In the genomic region with DNA sequence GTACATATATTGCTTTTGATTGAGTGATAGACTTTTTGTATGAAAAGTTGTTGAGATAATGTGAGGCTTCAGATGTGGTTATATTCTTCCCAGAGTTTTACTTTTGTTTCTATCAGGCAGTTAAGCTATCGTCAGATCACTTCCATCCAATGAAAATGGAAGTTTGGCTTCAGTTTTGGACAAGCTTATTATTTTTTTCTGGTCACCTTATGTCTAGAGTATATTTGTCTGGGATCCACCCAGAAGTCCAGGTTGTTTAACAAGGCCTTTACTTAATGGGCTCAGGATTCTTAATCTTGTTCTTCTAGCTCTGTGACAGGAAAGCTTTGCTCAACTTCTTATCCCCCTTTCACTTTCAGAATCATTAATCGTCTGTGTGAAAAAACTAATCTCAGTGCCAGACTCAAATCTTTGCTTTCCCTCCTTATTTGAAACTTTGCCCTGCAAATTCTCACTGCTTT, we compare ENCODE assay signal across 8 cellular contexts.
DNase-seq lines count a peak whose midpoint lies in the region; ATAC-seq and TF ChIP-seq lines count a peak whose summit lies in the region.

No MANE protein-coding gene starts in this region.

- ATAC-seq in heart left ventricle (peak in 2 of 4 donors; percentile 39 to 54), HG03378 (IDR thresholded peaks at IDR 0.05; ENCODE audit: unreplicated experiment) (peak; percentile 56)
- ATAC-seq in naive thymus-derived CD4-positive, alpha-beta T cell = peak; percentile 88

- CTCF ChIA-PET in naive thymus-derived CD4-positive, alpha-beta T cell (lab: Charles Lee) = interaction anchor here (1.5 kb wide), 1 partner anchor 67 kb away, joined by 4 read pairs; no protein-coding TSS in a partner anchor

- peaks cover 0 to 25% (median 0%) of the 10 kb centered on the region in 12 donors for H3K4me1 ChIP-seq in heart left ventricle
- peaks cover 8 to 22% of the 10 kb centered on the region in 2 donors for H3K4me1 ChIP-seq in naive thymus-derived CD4-positive, alpha-beta T cell (ENCODE audit: control insufficient read depth in 2 of 2, insufficient read depth in 2 of 2, low read length in 2 of 2)

- H3K36me3 ChIP-seq in heart left ventricle = peaks cover 0 to 11% (median 5%) of the 10 kb centered on the region in 9 donors
- H3K36me3 ChIP-seq in naive thymus-derived CD4-positive, alpha-beta T cell (ENCODE audit: control insufficient read depth in 2 of 3, insufficient read depth in 3 of 3, low read length in 3 of 3) = no peaks in the 10 kb centered on the region

- H3K4me1 Mint-ChIP-seq in chondrocyte (ENCODE audit: low read depth) = peaks cover 39% of the 10 kb centered on the region
- peaks cover 17 to 64% (median 51%) of the 10 kb centered on the region in 7 donors for H3K4me1 Mint-ChIP-seq in naive thymus-derived CD4-positive, alpha-beta T cell

- H3K36me3 Mint-ChIP-seq in chondrocyte (ENCODE audit: low read depth) = peaks cover 4% of the 10 kb centered on the region
- H3K36me3 Mint-ChIP-seq in naive thymus-derived CD4-positive, alpha-beta T cell = peaks cover 0 to 22% (median 14%) of the 10 kb centered on the region in 5 donors

- 32 to 44% (median 41%) methylated on average over 2 of the region's 2 CpGs for WGBS in heart left ventricle, 4 donors

- DNase-seq in heart left ventricle (no peak), cardiac septum (ENCODE audit: low spot score) (no peak), chondrocyte (ENCODE audit: low spot score) (no peak), T-helper 9 cell (no peak), NCI-H2081 (lab: John Stamatoyannopoulos, UW) (no peak), ecto neural progenitor cell (ENCODE audit: low spot score) (no peak)
- DNase-seq in naive thymus-derived CD4-positive, alpha-beta T cell = peak in 7 of 9 donors; percentile 38 to 66 (median 59)

- H3K27me3 ChIP-seq in heart left ventricle = no peaks in the 10 kb centered on the region
- no peaks in the 10 kb centered on the region for H3K27me3 ChIP-seq in naive thymus-derived CD4-positive, alpha-beta T cell (ENCODE audit: control insufficient read depth in 2 of 2, insufficient read depth in 2 of 2, low read length in 2 of 2)

- H3K4me3 Mint-ChIP-seq in chondrocyte (ENCODE audit: unreplicated experiment) = no peak overlapping the region
- H3K4me3 Mint-ChIP-seq in naive thymus-derived CD4-positive, alpha-beta T cell = peak overlapping the region; percentile 58 to 93 (median 86)

- H3K9me3 Mint-ChIP-seq in chondrocyte (ENCODE audit: low read depth) = no peaks in the 10 kb centered on the region
- no peaks in the 10 kb centered on the region for H3K9me3 Mint-ChIP-seq in naive thymus-derived CD4-positive, alpha-beta T cell

- H3K27me3 Mint-ChIP-seq in chondrocyte (ENCODE audit: low read depth) = no peaks in the 10 kb centered on the region
- H3K27me3 Mint-ChIP-seq in naive thymus-derived CD4-positive, alpha-beta T cell = no peaks in the 10 kb centered on the region

- TF ChIP-seq CTCF in heart left ventricle (IDR thresholded peaks at IDR 0.05) (no peak), chondrocyte (IDR thresholded peaks at IDR 0.05) (no peak)

- H3K9me3 ChIP-seq in heart left ventricle = no peaks in the 10 kb centered on the region
- no peaks in the 10 kb centered on the region for H3K9me3 ChIP-seq in naive thymus-derived CD4-positive, alpha-beta T cell (ENCODE audit: control insufficient read depth in 2 of 3, low read length in 3 of 3)

- intact Hi-C loops in heart left ventricle (cut with DNase I) = loop anchor here in 1 of 10 donors (10.0 kb wide), 1 partner anchor 278 kb away; a partner anchor contains a TSS
- intact Hi-C loops in cardiac septum (cut with DNase I) = loop anchor here (10.0 kb wide), 1 partner anchor 278 kb away; a partner anchor contains a TSS
- intact Hi-C loops in naive thymus-derived CD4-positive, alpha-beta T cell (cut with micrococcal nuclease) = loop anchor here (1.0 to 10.0 kb wide), 14 partner anchors 54 to 805 kb away; a partner anchor contains a TSS

- peak overlapping the region in 10 of 12 donors; percentile 0 to 55 (median 36) for H3K4me3 ChIP-seq in heart left ventricle
- H3K4me3 ChIP-seq in naive thymus-derived CD4-positive, alpha-beta T cell (ENCODE audit: low read length) = peak overlapping the region; percentile 28

- H3K27ac ChIP-seq in heart left ventricle = peak overlapping the region; percentile 14 to 82 (median 65)
- peak overlapping the region; percentile 77 for H3K27ac ChIP-seq in naive thymus-derived CD4-positive, alpha-beta T cell (ENCODE audit: low read depth, low read length)

- TF ChIP-seq POLR2A in heart left ventricle (IDR thresholded peaks at IDR 0.05) = no peak

- peak overlapping the region; percentile 38 for H3K27ac Mint-ChIP-seq in chondrocyte (ENCODE audit: unreplicated experiment)
- peak overlapping the region; percentile 87 to 98 (median 94) for H3K27ac Mint-ChIP-seq in naive thymus-derived CD4-positive, alpha-beta T cell

- POLR2A ChIA-PET in naive thymus-derived CD4-positive, alpha-beta T cell (lab: Charles Lee) = interaction anchor here (0.6 to 1.0 kb wide), 7 partner anchors 10 to 428 kb away, joined by 3 to 5 read pairs (median 4); no protein-coding TSS in a partner anchor

Comparison
In these comparisons a context has a peak if more than half of its experiments do, and no peak if none do; other contexts are left out.
1. DNase-seq: peak in naive thymus-derived CD4-positive, alpha-beta T cell (7 of 9); none in heart left ventricle (0 of 5), cardiac septum (single experiment), chondrocyte (single experiment), T-helper 9 cell (single experiment), NCI-H2081 (0 of 2) and ecto neural progenitor cell (single experiment).